Comparison of ENCODE assay signal across 18 cellular contexts in genomic region chr3:155604967-155605366, GRCh38.
"Had no signal": no experiment of that assay in that cellular context is flagged by ENCODE, and none has a peak within 500 bp of the region (broad histone marks: within the 10 kb centered on the region; RNA-seq: fewer than 3 reads in every experiment).

No MANE protein-coding gene starts in this region.

- FAIRE-seq: small intestine, urothelium cell line had no signal

- H3K4me3 ChIP-seq: esophagus muscularis mucosa, gastroesophageal sphincter, lung, right atrium auricular region, suprapubic skin, thyroid gland had no signal

- H3K4me1 ChIP-seq: esophagus muscularis mucosa, gastroesophageal sphincter, right atrium auricular region, suprapubic skin had no signal

- ATAC-seq: effector memory CD8-positive, alpha-beta T cell; gastroesophageal sphincter; left colon; left ventricle myocardium superior had no signal

- H3K27ac ChIP-seq: epithelial cell of prostate, esophagus muscularis mucosa, gastroesophageal sphincter, right atrium auricular region, suprapubic skin, thyroid gland had no signal

- H3K27me3 ChIP-seq: esophagus muscularis mucosa, gastroesophageal sphincter, right atrium auricular region, suprapubic skin, thyroid gland had no signal

- DNase-seq: effector memory CD8-positive, alpha-beta T cell; foreskin fibroblast; left colon; left ventricle myocardium superior; mesenchymal stem cell; naive B cell; posterior cingulate gyrus; stimulated activated CD4-positive, alpha-beta T cell treated with anti-CD3 and anti-CD28 coated beads, Interleukin-12 subunit alpha, Interleukin-12 subunit beta, amount 100 ng/mL, for 4 hours; stimulated activated naive CD4-positive, alpha-beta T cell; thyroid gland had no signal

- H3K36me3 ChIP-seq: esophagus muscularis mucosa, gastroesophageal sphincter, right atrium auricular region, suprapubic skin, thyroid gland had no signal

- H3K9me3 ChIP-seq: suprapubic skin, thyroid gland had no signal
